8 cellular contexts compared by ENCODE assay signal in the genomic region with DNA sequence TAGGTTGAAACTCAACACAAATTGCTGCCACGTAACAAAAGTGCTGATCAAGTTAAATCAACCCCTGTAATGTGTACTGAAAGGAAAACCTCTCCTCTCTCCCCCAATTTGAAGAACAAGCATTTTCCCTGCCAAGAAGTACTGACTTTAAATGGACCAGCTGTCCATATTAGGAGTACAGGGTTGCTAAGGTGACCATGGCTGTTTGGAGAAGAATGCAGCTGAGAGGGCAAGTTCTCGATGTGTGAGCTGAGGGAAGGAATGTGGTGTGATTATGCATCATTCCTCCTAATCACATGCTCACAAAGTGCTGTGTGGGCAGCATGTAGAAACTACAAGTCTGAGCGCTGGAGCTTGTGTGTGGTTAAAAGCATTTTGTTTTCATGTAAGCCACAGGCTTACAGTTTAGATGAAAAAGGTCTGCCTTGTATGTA. TPM values are rescaled to one million over a fixed set of nuclear protein-coding genes. Genes with fewer than 3 reads are reported as not detected.
DNase-seq lines count a peak whose midpoint lies in the region; ATAC-seq, FAIRE-seq and TF ChIP-seq lines count a peak whose summit lies in the region.

No MANE protein-coding gene starts in this region.

- H3K27me3 ChIP-seq in A673 (replicated peaks; ENCODE audit: insufficient read depth, low read depth, low read length, poor library complexity), result no peaks in the 10 kb centered on the region
- H3K27me3 ChIP-seq in PC-9 (ENCODE audit: insufficient read depth, low read depth), result no peaks in the 10 kb centered on the region

- no peaks in the 10 kb centered on the region; the same call in none of the 2 replicates for H3F3A ChIP-seq in PC-9 (ENCODE audit: insufficient read depth, low read depth)

- no peak overlapping the region for H3K4me2 ChIP-seq in PC-9

- H3K4me1 ChIP-seq in A673 (ENCODE audit: insufficient read depth, low read length, poor library complexity, severe bottlenecking) (peaks cover 18% of the 10 kb centered on the region), PC-9 (replicated peaks; ENCODE audit: insufficient read depth) (no peaks in the 10 kb centered on the region)

- H3K4me3 ChIP-seq in A673 (ENCODE audit: low read depth, low read length, poor library complexity, severe bottlenecking) (no peak overlapping the region), PC-9 (no peak overlapping the region), coronary artery (peak overlapping the region; percentile 22)

- DNase-seq in A673 (ENCODE audit: low spot score) (peak; percentile 90), PC-9 (peak; percentile 46 to 67), coronary artery (ENCODE audit: low spot score) (peak; percentile 81), left kidney (ENCODE audit: low read depth, low spot score) (peak; percentile 93), D721Med (ENCODE audit: insufficient read length, low spot score) (no peak)
- peak; percentile 2 to 4 for DNase-seq in stimulated activated CD8-positive, alpha-beta memory T cell treated with anti-CD3 and anti-CD28 coated beads, Interleukin-2, amount 100 ng/mL, for 48 hours (ENCODE audit: low read depth in 2 of 2)

- no peak for TF ChIP-seq CTCF in A673 (conservative IDR thresholded peaks at IDR 0.05; ENCODE audit: low read depth, low read length)
- TF ChIP-seq CTCF in PC-9 (conservative IDR thresholded peaks at IDR 0.05), result no peak
- TF ChIP-seq CTCF in coronary artery (IDR thresholded peaks at IDR 0.05), result no peak
- TF ChIP-seq CTCF in D721Med (IDR thresholded peaks at IDR 0.05; ENCODE audit: insufficient read depth, missing control alignments), result no peak

- ATAC-seq in GM18502 (IDR thresholded peaks at IDR 0.05; ENCODE audit: poor library complexity, unreplicated experiment), result peak; percentile 92
- peak; percentile 80 for ATAC-seq in HG03064 (IDR thresholded peaks at IDR 0.05; ENCODE audit: low read depth, unreplicated experiment)

- POLR2A ChIA-PET in A673 (lab: Charles Lee; ENCODE audit: low non-redundant PET) (no interaction called here), PC-9 (lab: Charles Lee; ENCODE audit: unreplicated experiment) (interaction anchor here (0.5 kb wide), 1 partner anchor 205 kb away, joined by 4 read pairs; no protein-coding TSS in a partner anchor)

- no peak for FAIRE-seq in D721Med (lab: Jason Lieb, UNC)

- no peak overlapping the region for H2AFZ ChIP-seq in PC-9

- H3K27ac ChIP-seq in A673 (ENCODE audit: low read depth, low read length, poor library complexity, severe bottlenecking) (peak overlapping the region; percentile 32), PC-9 (no peak overlapping the region), coronary artery (peak overlapping the region; percentile 59 to 69)

- H3K9me2 ChIP-seq in PC-9 (ENCODE audit: insufficient read depth), result no peaks in the 10 kb centered on the region

- H3K36me3 ChIP-seq in A673 (ENCODE audit: insufficient read depth, low read length, poor library complexity, severe bottlenecking) (no peaks in the 10 kb centered on the region), PC-9 (ENCODE audit: low read depth) (no peaks in the 10 kb centered on the region)

- H3K79me2 ChIP-seq in PC-9 (ENCODE audit: low read depth), result peaks cover 9% of the 10 kb centered on the region

- CTCF ChIA-PET in A673 (lab: Charles Lee) (no interaction called here), PC-9 (lab: Charles Lee) (no interaction called here)

- BruUV-seq in A673 (replicated peaks; lab: Mats Ljungman, UMichigan), result no TSS peak
- BruUV-seq in PC-9 (replicated peaks; lab: Mats Ljungman, UMichigan), result no TSS peak

- peaks cover 5% of the 10 kb centered on the region; the same call in 1 of the 2 replicates for H4K20me1 ChIP-seq in PC-9 (ENCODE audit: insufficient read depth)

- intact Hi-C loops in A673 (cut with micrococcal nuclease; ENCODE audit: unreplicated experiment), result no loop called here
- intact Hi-C loops in PC-9 (cut with micrococcal nuclease; ENCODE audit: unreplicated experiment), result no loop called here

- H3K9me3 ChIP-seq in A673 (ENCODE audit: low read depth, low read length, poor library complexity, severe bottlenecking) (no peaks in the 10 kb centered on the region), PC-9 (ENCODE audit: insufficient read depth, low read depth) (no peaks in the 10 kb centered on the region)

RNA-seq across cellular contexts. Expression of gene CCT2, which starts 50.9 kb away (rescaled TPM):
- total RNA-seq in A673 (2021) (519 and 566 TPM in 2 replicates), PC-9 (2021) (136 and 162 TPM in 2 replicates)
